In the genomic region with DNA sequence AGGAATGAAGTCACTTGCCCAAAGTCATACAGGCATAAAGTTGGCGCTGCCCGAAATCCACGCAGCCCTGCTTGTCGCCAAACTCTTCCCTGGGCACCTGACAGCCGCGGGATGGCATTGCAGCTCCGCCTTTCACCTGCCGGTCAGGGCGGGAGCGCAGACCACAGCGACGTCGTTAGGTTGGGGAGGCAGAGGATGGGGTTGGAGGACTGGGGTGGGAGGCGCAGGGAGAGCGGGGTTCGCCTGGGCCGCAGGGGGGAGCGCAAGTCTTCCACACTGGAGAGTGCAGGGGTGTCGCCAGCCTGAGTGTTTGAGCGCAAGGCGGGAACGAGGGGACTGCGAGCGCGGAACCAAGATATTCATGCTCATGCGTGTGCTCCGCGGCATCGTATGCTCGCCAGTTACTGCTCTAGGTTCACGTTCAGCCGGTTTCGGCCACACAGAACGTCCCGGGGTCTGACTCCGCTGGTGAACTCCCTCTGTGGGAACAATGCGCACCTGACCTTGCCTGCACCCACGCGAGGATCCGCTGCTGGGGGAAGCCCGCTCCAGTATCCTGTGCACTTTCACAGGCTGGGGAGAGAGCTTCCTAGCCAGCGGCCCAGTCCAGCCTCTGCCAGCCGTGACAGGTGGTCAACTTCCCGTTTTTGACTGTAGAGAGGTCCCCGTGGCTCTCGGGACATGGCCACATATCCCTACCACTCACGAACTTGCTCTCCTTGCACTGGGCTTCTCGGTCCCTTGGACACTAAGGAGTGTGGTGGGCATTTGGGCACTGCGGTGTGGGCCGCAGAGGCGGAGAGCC, we compare ENCODE assay signal across 9 cellular contexts. TPM values are rescaled to one million over a fixed set of nuclear protein-coding genes. Genes with fewer than 3 reads are reported as not detected.
DNase-seq lines count a peak whose midpoint lies in the region; ATAC-seq lines count a peak whose summit lies in the region.
"Had no signal": no experiment of that assay in that cellular context is flagged by ENCODE, and none has a peak within 500 bp of the region (broad histone marks: within the 10 kb centered on the region; RNA-seq: fewer than 3 reads in every experiment).

No MANE protein-coding gene starts in this region.

- H3K27me3 ChIP-seq in skeletal muscle tissue (ENCODE audit: control insufficient read depth in 3 of 3, insufficient read depth in 3 of 3, low read length in 3 of 3) = peaks cover 64 to 88% (median 70%) of the 10 kb centered on the region in 3 donors

- no peaks in the 10 kb centered on the region for H3K9me3 ChIP-seq in iPS-18c (ENCODE audit: control insufficient read depth, insufficient read depth, low read length)
- no peaks in the 10 kb centered on the region for H3K9me3 ChIP-seq in skeletal muscle tissue (ENCODE audit: control insufficient read depth in 3 of 3, low read length in 3 of 3)

- no peak for ATAC-seq in GM21515 (IDR thresholded peaks at IDR 0.05; ENCODE audit: unreplicated experiment)

- H3K9ac ChIP-seq in skeletal muscle tissue (ENCODE audit: low read depth in 1 of 3, low read length in 3 of 3) = no peak overlapping the region

- H3K4me1 Mint-ChIP-seq in activated naive CD4-positive, alpha-beta T cell treated with anti-CD3 and anti-CD28 coated beads, Interleukin-2, amount 50 U/mL, for 24 hours = peaks cover 12% of the 10 kb centered on the region

- peak overlapping the region; percentile 74 for H3K4me3 Mint-ChIP-seq in activated naive CD4-positive, alpha-beta T cell treated with anti-CD3 and anti-CD28 coated beads, Interleukin-2, amount 50 U/mL, for 24 hours

- peaks cover 30% of the 10 kb centered on the region for H3K27me3 Mint-ChIP-seq in activated naive CD4-positive, alpha-beta T cell treated with anti-CD3 and anti-CD28 coated beads, Interleukin-2, amount 50 U/mL, for 24 hours

- no peak overlapping the region for H3K27ac ChIP-seq in skeletal muscle tissue (ENCODE audit: low read depth, low read length)

- peak; percentile 39 for DNase-seq in EL
- no peak for DNase-seq in Jurkat, Clone E6-1 (ENCODE audit: low read depth, low spot score)
- no peak for DNase-seq in A172 (ENCODE audit: low spot score)
- no peak for DNase-seq in activated gamma-delta T cell treated with Interleukin-2 at 50 U/mL for 16 hours

- H3K36me3 ChIP-seq in skeletal muscle tissue (ENCODE audit: control insufficient read depth in 3 of 3, insufficient read depth in 3 of 3, low read length in 3 of 3) = no peaks in the 10 kb centered on the region

- peaks cover 27 to 32% (median 31%) of the 10 kb centered on the region in 3 donors for H3K4me1 ChIP-seq in skeletal muscle tissue (ENCODE audit: control insufficient read depth in 3 of 3, insufficient read depth in 3 of 3, low read length in 3 of 3)

- H3K9me3 Mint-ChIP-seq in activated naive CD4-positive, alpha-beta T cell treated with anti-CD3 and anti-CD28 coated beads, Interleukin-2, amount 50 U/mL, for 24 hours = no peaks in the 10 kb centered on the region

- peak overlapping the region; percentile 50 for H3K4me3 ChIP-seq in Jurkat, Clone E6-1 (ENCODE audit: low read length)
- H3K4me3 ChIP-seq in iPS-18c (ENCODE audit: insufficient read depth, low read depth, low read length) (peak overlapping the region; percentile 71), skeletal muscle tissue (ENCODE audit: low read length in 3 of 3) (peak overlapping the region in 2 of 3 donors; percentile 62 to 70)

- no peaks in the 10 kb centered on the region for H3K36me3 Mint-ChIP-seq in activated naive CD4-positive, alpha-beta T cell treated with anti-CD3 and anti-CD28 coated beads, Interleukin-2, amount 50 U/mL, for 24 hours

- no peak overlapping the region for H3K27ac Mint-ChIP-seq in activated naive CD4-positive, alpha-beta T cell treated with anti-CD3 and anti-CD28 coated beads, Interleukin-2, amount 50 U/mL, for 24 hours

RNA-seq across cellular contexts. Expression of a gene that starts 0.8 kb away (rescaled TPM):
- polyA plus RNA-seq in Jurkat, Clone E6-1 (2012; ENCODE audit: insufficient read depth, insufficient read length) = not detected
- 5.7 TPM for total RNA-seq in skeletal muscle tissue
- total RNA-seq in A172 (2014; rRNA removed; shearing (Covaris generic)) = 0.12 TPM in 1 of 2 replicates, not detected in the other
- total RNA-seq: RPMI7951 had no signal

RNA-seq across cellular contexts. Expression of a gene that starts 34.5 kb away (rescaled TPM):
- polyA plus RNA-seq in Jurkat, Clone E6-1 (2012; ENCODE audit: insufficient read depth, insufficient read length) = 14.4 TPM
- total RNA-seq in skeletal muscle tissue = 24.0 TPM
- 16.9 and 19.2 TPM in 2 replicates for total RNA-seq in A172 (2014; rRNA removed; shearing (Covaris generic))
